In genomic region chr3:39907981-39908380, GRCh38 we compare ENCODE assay signal across 1 cellular context.
TF ChIP-seq lines count a peak whose summit lies in the region.

No MANE protein-coding gene starts in this region.

TF ChIP-seq in liver, 16 proteins besides CTCF, POLR2A, EP300 and RAD21:
- TF ChIP-seq REST (IDR thresholded peaks at IDR 0.05) (peak; percentile 31), RXRA (IDR thresholded peaks at IDR 0.05) (peak; percentile 29 to 32), HNF4G (IDR thresholded peaks at IDR 0.05) (no peak), FOXA1 (IDR thresholded peaks at IDR 0.05) (no peak), SP1 (IDR thresholded peaks at IDR 0.05) (peak; percentile 55), HNF4A (conservative IDR thresholded peaks at IDR 0.05) (peak; percentile 10 to 19), NR2F2 (IDR thresholded peaks at IDR 0.05) (peak; percentile 98), TAF1 (conservative IDR thresholded peaks at IDR 0.05) (no peak), ATF3 (IDR thresholded peaks at IDR 0.05) (peak; percentile 28), MAX (IDR thresholded peaks at IDR 0.05) (peak; percentile 27)
